Comparison of ENCODE assay signal across 23 cellular contexts in genomic region chr9:31671011-31671410, GRCh38.
DNase-seq lines count a peak whose midpoint lies in the region; ATAC-seq and TF ChIP-seq lines count a peak whose summit lies in the region.
"Had no signal": no experiment of that assay in that cellular context is flagged by ENCODE, and none has a peak within 500 bp of the region (broad histone marks: within the 10 kb centered on the region; RNA-seq: fewer than 3 reads in every experiment).

No MANE protein-coding gene starts in this region.

- H3K4me3 ChIP-seq in uterus, result no peak overlapping the region
- H3K4me3 ChIP-seq: GM23248, MG63, Peyer's patch had no signal

- H3K36me3 Mint-ChIP-seq in activated naive CD4-positive, alpha-beta T cell treated with anti-CD3 and anti-CD28 coated beads, Interleukin-2, amount 50 U/mL, for 72 hours, result no peaks in the 10 kb centered on the region
- H3K36me3 Mint-ChIP-seq in T-helper 2 cell treated with Interferon-gamma antibody and Interleukin-4, amounts not matched to agents 5 μg/mL and 100 μg/mL, for 36 hours (ENCODE audit: low read depth), result peaks cover 2% of the 10 kb centered on the region
- H3K36me3 Mint-ChIP-seq in stimulated activated naive B cell treated with anti-CD40 and anti-IgM and Interleukin-4, amounts not matched to agents 10 μg/mL and 1 μg/mL and 100 μg/mL, for 72 hours, result no peaks in the 10 kb centered on the region
- H3K36me3 Mint-ChIP-seq: CD14-positive monocyte had no signal

- no peaks in the 10 kb centered on the region for H3K36me3 ChIP-seq in uterus
- H3K36me3 ChIP-seq: MG63, Peyer's patch had no signal

- intact Hi-C loops in uterus (cut with DNase I; ENCODE audit: low total_unique reads), result no loop called here

- no peaks in the 10 kb centered on the region for H3K4me1 ChIP-seq in uterus
- H3K4me1 ChIP-seq: Peyer's patch had no signal

- ATAC-seq in activated naive CD4-positive, alpha-beta T cell treated with anti-CD3 and anti-CD28 coated beads, Interleukin-2, amount 50 U/mL, for 72 hours, result peak; percentile 16 to 35
- ATAC-seq in GM19351 (IDR thresholded peaks at IDR 0.05; ENCODE audit: unreplicated experiment), result peak; percentile 47
- ATAC-seq in stimulated activated naive B cell treated with anti-CD40 and anti-IgM and Interleukin-4, amounts not matched to agents 10 μg/mL and 1 μg/mL and 100 μg/mL, for 72 hours (replicated peaks), result peak in 1 of 2 donors; percentile 39
- ATAC-seq: HepG2, SK-N-SH treated with all-trans-retinoic acid at 6 μM for 48 hours had no signal

- TF ChIP-seq POLR2A in uterus (IDR thresholded peaks at IDR 0.05), result no peak

- no peaks in the 10 kb centered on the region for H3K27me3 ChIP-seq in uterus
- H3K27me3 ChIP-seq: MG63, Peyer's patch had no signal

- no peak overlapping the region for H3K27ac ChIP-seq in uterus
- H3K27ac ChIP-seq: GM23248, Peyer's patch had no signal

- peaks cover 0 to 3% of the 10 kb centered on the region in 2 donors for H3K9me3 Mint-ChIP-seq in activated naive CD4-positive, alpha-beta T cell treated with anti-CD3 and anti-CD28 coated beads, Interleukin-2, amount 50 U/mL, for 72 hours
- H3K9me3 Mint-ChIP-seq in T-helper 2 cell treated with Interferon-gamma antibody and Interleukin-4, amounts not matched to agents 5 μg/mL and 100 μg/mL, for 36 hours, result peaks cover 17% of the 10 kb centered on the region
- no peaks in the 10 kb centered on the region for H3K9me3 Mint-ChIP-seq in stimulated activated naive B cell treated with anti-CD40 and anti-IgM and Interleukin-4, amounts not matched to agents 10 μg/mL and 1 μg/mL and 100 μg/mL, for 72 hours

- TF ChIP-seq CTCF in uterus (IDR thresholded peaks at IDR 0.05), result no peak

- no peak overlapping the region for H3K27ac Mint-ChIP-seq in activated naive CD4-positive, alpha-beta T cell treated with anti-CD3 and anti-CD28 coated beads, Interleukin-2, amount 50 U/mL, for 72 hours
- H3K27ac Mint-ChIP-seq in T-helper 2 cell treated with Interferon-gamma antibody and Interleukin-4, amounts not matched to agents 5 μg/mL and 100 μg/mL, for 36 hours, result no peak overlapping the region
- H3K27ac Mint-ChIP-seq in stimulated activated naive B cell treated with anti-CD40 and anti-IgM and Interleukin-4, amounts not matched to agents 10 μg/mL and 1 μg/mL and 100 μg/mL, for 72 hours, result peak overlapping the region; percentile 3
- H3K27ac Mint-ChIP-seq: CD14-positive monocyte had no signal

- H3K4me3 Mint-ChIP-seq in T-helper 2 cell treated with Interferon-gamma antibody and Interleukin-4, amounts not matched to agents 5 μg/mL and 100 μg/mL, for 36 hours, result no peak overlapping the region
- no peak overlapping the region for H3K4me3 Mint-ChIP-seq in stimulated activated naive B cell treated with anti-CD40 and anti-IgM and Interleukin-4, amounts not matched to agents 10 μg/mL and 1 μg/mL and 100 μg/mL, for 72 hours
- H3K4me3 Mint-ChIP-seq: CD14-positive monocyte had no signal

- no peaks in the 10 kb centered on the region for H3K27me3 Mint-ChIP-seq in T-helper 2 cell treated with Interferon-gamma antibody and Interleukin-4, amounts not matched to agents 5 μg/mL and 100 μg/mL, for 36 hours (ENCODE audit: low read depth)
- H3K27me3 Mint-ChIP-seq in stimulated activated naive B cell treated with anti-CD40 and anti-IgM and Interleukin-4, amounts not matched to agents 10 μg/mL and 1 μg/mL and 100 μg/mL, for 72 hours, result no peaks in the 10 kb centered on the region

- no peak for DNase-seq in activated naive CD4-positive, alpha-beta T cell treated with anti-CD3 and anti-CD28 coated beads, Interleukin-2, amount 50 U/mL, for 72 hours (ENCODE audit: low spot score in 2 of 2)
- DNase-seq in activated naive CD4-positive, alpha-beta T cell treated with anti-CD3 and anti-CD28 coated beads, Interleukin-2, amount 50 U/mL, for 16 hours, result no peak
- DNase-seq in T-helper 2 cell treated with Interferon-gamma antibody and Interleukin-4, amounts not matched to agents 5 μg/mL and 100 μg/mL, for 36 hours (ENCODE audit: low spot score), result peak; percentile 6
- DNase-seq in stimulated activated naive B cell treated with anti-CD40 and anti-IgM and Interleukin-4, amounts not matched to agents 10 μg/mL and 1 μg/mL and 100 μg/mL, for 72 hours, result no peak
- DNase-seq in GF-D8 (lab: John Stamatoyannopoulos, UW) (no peak), uterus (no peak), GOT3 (lab: John Stamatoyannopoulos, UW) (no peak)
- DNase-seq: ACHN, AML-193, DMS 273 treated with DMSO at 0.1 percent for 48 hours, GM23248, KG1, MG63, NCI-H1092, NCI-H2081 treated with DMSO at 0.1 percent for 48 hours, NCI-H226, NCI-H524 treated with DMSO at 0.1 percent for 48 hours, Peyer's patch, Right ventricle myocardium superior had no signal

- no peaks in the 10 kb centered on the region for H3K9me3 ChIP-seq in uterus
- H3K9me3 ChIP-seq: MG63, Peyer's patch had no signal

- peaks cover 4% of the 10 kb centered on the region for H3K4me1 Mint-ChIP-seq in T-helper 2 cell treated with Interferon-gamma antibody and Interleukin-4, amounts not matched to agents 5 μg/mL and 100 μg/mL, for 36 hours (ENCODE audit: low read depth)
- H3K4me1 Mint-ChIP-seq in stimulated activated naive B cell treated with anti-CD40 and anti-IgM and Interleukin-4, amounts not matched to agents 10 μg/mL and 1 μg/mL and 100 μg/mL, for 72 hours, result no peaks in the 10 kb centered on the region
- H3K4me1 Mint-ChIP-seq: CD14-positive monocyte had no signal
